In the genomic region with DNA sequence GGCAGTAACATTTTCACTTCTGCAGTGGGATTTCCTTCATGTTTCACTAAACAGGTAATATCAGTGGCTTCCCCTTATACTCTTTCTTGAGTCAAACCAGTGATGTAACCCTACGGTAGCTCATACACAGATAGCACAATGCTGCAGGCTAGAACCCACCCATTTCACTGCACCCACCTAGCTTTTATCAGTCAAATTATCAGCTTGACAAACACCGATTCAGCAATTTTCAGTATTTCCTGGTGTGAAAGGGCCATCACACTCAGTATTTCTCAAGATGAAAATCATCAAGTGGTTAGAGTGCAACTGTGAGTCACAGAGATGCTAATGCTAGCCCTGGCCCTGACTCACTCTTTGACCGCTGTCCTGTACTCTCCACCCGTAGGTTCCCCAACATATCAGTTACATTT, we compare ENCODE assay signal across 8 cellular contexts.
DNase-seq lines count a peak whose midpoint lies in the region; ATAC-seq and TF ChIP-seq lines count a peak whose summit lies in the region.

No MANE protein-coding gene starts in this region.

- POLR2A ChIA-PET in Caco-2 (lab: Charles Lee): no interaction called here

- TF ChIP-seq CTCF in Peyer's patch (IDR thresholded peaks at IDR 0.05) (no peak), fibroblast of mammary gland (conservative IDR thresholded peaks at IDR 0.05; ENCODE audit: control insufficient read depth, insufficient read depth, low read depth, low read length) (no peak), Caco-2 (IDR thresholded peaks at IDR 0.05; ENCODE audit: insufficient read depth in 1 of 2, low read depth in 1 of 2, low read length in 1 of 2, severe bottlenecking in 1 of 2, unreplicated experiment in 1 of 2) (no peak)

- H3K27me3 ChIP-seq in Peyer's patch (no peaks in the 10 kb centered on the region), thymus (ENCODE audit: control insufficient read depth, insufficient read depth) (no peaks in the 10 kb centered on the region), Caco-2 (replicated peaks; ENCODE audit: control insufficient read depth, insufficient read depth, low read length) (no peaks in the 10 kb centered on the region)

- peak overlapping the region; percentile 11 to 75 (median 48) for H3K27ac ChIP-seq in Peyer's patch
- H3K27ac ChIP-seq in thymus (ENCODE audit: low read depth): peak overlapping the region; percentile 27

- no peaks in the 10 kb centered on the region for H3K9me3 Mint-ChIP-seq in Caco-2 (ENCODE audit: unreplicated experiment)

- no TSS peak for BruUV-seq in Caco-2 (replicated peaks; lab: Mats Ljungman, UMichigan)

- H3K36me3 Mint-ChIP-seq in Caco-2 (ENCODE audit: insufficient read depth, unreplicated experiment): no peaks in the 10 kb centered on the region

- H3K27ac Mint-ChIP-seq in Caco-2 (ENCODE audit: unreplicated experiment): no peak overlapping the region

- CTCF ChIA-PET in Caco-2 (lab: Charles Lee): no interaction called here

- H3K4me1 Mint-ChIP-seq in Caco-2 (ENCODE audit: low read depth, unreplicated experiment): peaks cover 5% of the 10 kb centered on the region

- H3K36me3 ChIP-seq in Peyer's patch: no peaks in the 10 kb centered on the region
- H3K36me3 ChIP-seq in thymus (ENCODE audit: control insufficient read depth, insufficient read depth): no peaks in the 10 kb centered on the region
- H3K36me3 ChIP-seq in Caco-2 (ENCODE audit: control insufficient read depth, insufficient read depth, low read length): no peaks in the 10 kb centered on the region

- ATAC-seq in GM18858 (IDR thresholded peaks at IDR 0.05; ENCODE audit: unreplicated experiment) (peak; percentile 60), HG02759 (IDR thresholded peaks at IDR 0.05; ENCODE audit: unreplicated experiment) (peak; percentile 48)

- H3K4me3 ChIP-seq in Peyer's patch (no peak overlapping the region), fibroblast of mammary gland (ENCODE audit: control insufficient read depth, low read depth, low read length) (no peak overlapping the region), thymus (ENCODE audit: low read length) (no peak overlapping the region), Caco-2 (ENCODE audit: low read depth, low read length) (no peak overlapping the region)

- H3K27me3 Mint-ChIP-seq in Caco-2 (ENCODE audit: insufficient read depth, unreplicated experiment): no peaks in the 10 kb centered on the region

- H3K4me3 Mint-ChIP-seq in Caco-2 (ENCODE audit: unreplicated experiment): no peak overlapping the region

- DNase-seq in Peyer's patch (peak in 1 of 3 donors; percentile 80), fibroblast of mammary gland (ENCODE audit: low read depth) (peak; percentile 91), Caco-2 (no peak), retina (no peak), NCI-H1930 (lab: John Stamatoyannopoulos, UW) (no peak)

- no peak for TF ChIP-seq POLR2A in Peyer's patch (IDR thresholded peaks at IDR 0.05)

- intact Hi-C loops in Caco-2 (cut with micrococcal nuclease; ENCODE audit: unreplicated experiment): no loop called here

- 87% methylated on average over 4 of the region's 4 CpGs for WGBS in thymus

- H3K9me3 ChIP-seq in Peyer's patch (no peaks in the 10 kb centered on the region), thymus (ENCODE audit: control insufficient read depth) (no peaks in the 10 kb centered on the region), Caco-2 (no peaks in the 10 kb centered on the region)

- peaks cover 0 to 12% (median 0%) of the 10 kb centered on the region in 4 donors for H3K4me1 ChIP-seq in Peyer's patch
- H3K4me1 ChIP-seq in thymus (ENCODE audit: control insufficient read depth, insufficient read depth, low read length): peaks cover 11% of the 10 kb centered on the region
- no peaks in the 10 kb centered on the region for H3K4me1 ChIP-seq in Caco-2
